26 cellular contexts compared by ENCODE assay signal in genomic region chr11:82854242-82854641, GRCh38. TPM values are rescaled to one million over a fixed set of nuclear protein-coding genes. Genes with fewer than 3 reads are reported as not detected.
DNase-seq lines count a peak whose midpoint lies in the region; ATAC-seq and TF ChIP-seq lines count a peak whose summit lies in the region.
"Had no signal": no experiment of that assay in that cellular context is flagged by ENCODE, and none has a peak within 500 bp of the region (broad histone marks: within the 10 kb centered on the region; RNA-seq: fewer than 3 reads in every experiment).

No MANE protein-coding gene starts in this region.

- no peak overlapping the region for H2AFZ ChIP-seq in SK-N-SH (ENCODE audit: low read depth)
- H2AFZ ChIP-seq: hepatocyte had no signal

- H3K36me3 ChIP-seq in SK-N-SH (replicated peaks in 1 of 2; ENCODE audit: control insufficient read depth in 1 of 2, insufficient read depth in 2 of 2, low read length in 1 of 2) (peaks cover 4 to 5% of the 10 kb centered on the region in 2 experiments), SJSA1 (no peaks in the 10 kb centered on the region)

- H3K4me2 ChIP-seq in SK-N-SH: peak overlapping the region; percentile 31; the same call in 1 of the 2 replicates
- H3K4me2 ChIP-seq: hepatocyte had no signal

- no peaks in the 10 kb centered on the region for H3K27me3 ChIP-seq in SK-N-SH (ENCODE audit: insufficient read depth)
- H3K27me3 ChIP-seq in SJSA1 (replicated peaks): no peaks in the 10 kb centered on the region
- H3K27me3 ChIP-seq: hepatocyte, transverse colon had no signal

- TF ChIP-seq RAD21 in SK-N-SH (IDR thresholded peaks at IDR 0.05; ENCODE audit: low read length): no peak

- no peak for TF ChIP-seq CTCF in SK-N-SH (IDR thresholded peaks at IDR 0.05)
- TF ChIP-seq CTCF in fibroblast of pulmonary artery (IDR thresholded peaks at IDR 0.05; ENCODE audit: low read length, missing control alignments): no peak

- H4K20me1 ChIP-seq in SK-N-SH (ENCODE audit: insufficient read depth): no peaks in the 10 kb centered on the region

- TF ChIP-seq EP300 in SK-N-SH (IDR thresholded peaks at IDR 0.05; ENCODE audit: borderline replicate concordance in 1 of 2, low read depth in 1 of 2, low read length in 1 of 2): no peak

- H3K9ac ChIP-seq in SK-N-SH: no peak overlapping the region

- no peak overlapping the region for H3K4me3 ChIP-seq in SK-N-SH (ENCODE audit: low read depth in 2 of 2, low read length in 1 of 2)
- H3K4me3 ChIP-seq in SJSA1: no peak overlapping the region
- H3K4me3 ChIP-seq in fibroblast of pulmonary artery (replicated peaks; ENCODE audit: low read depth, low read length): no peak overlapping the region
- H3K4me3 ChIP-seq: hepatocyte, transverse colon had no signal

- DNase-seq in SK-N-SH (no peak), SJSA1 (ENCODE audit: low read depth in 1 of 2, low spot score in 2 of 2) (peak in 1 of 2 experiments; percentile 31), fibroblast of pulmonary artery (ENCODE audit: low read depth) (peak; percentile 26), KG1 (lab: John Stamatoyannopoulos, UW) (no peak), iPS-NIHi7 (ENCODE audit: extremely low spot score) (no peak), activated gamma-delta T cell (lab: John Stamatoyannopoulos, UW) (no peak)
- DNase-seq: activated CD8-positive, alpha-beta T cell treated with anti-CD3 and anti-CD28 coated beads for 36 hours; effector CD4-positive, alpha-beta T cell; foreskin melanocyte; GF-D8; H7; Karpas-422; MV-4-11; NCI-H1436 treated with DMSO at 0.1 percent for 48 hours; NCI-H2081 treated with DMSO at 0.1 percent for 48 hours; NCI-H345; SHP77 treated with DMSO at 0.1 percent for 48 hours; transverse colon had no signal

- ATAC-seq in SK-N-SH treated with all-trans-retinoic acid at 6 μM for 48 hours (no peak), GM19035 (IDR thresholded peaks at IDR 0.05; ENCODE audit: unreplicated experiment) (no peak)
- ATAC-seq: activated CD8-positive, alpha-beta T cell treated with anti-CD3 and anti-CD28 coated beads for 36 hours; activated naive CD4-positive, alpha-beta T cell treated with anti-CD3 and anti-CD28 coated beads, Interleukin-2, amount 50 U/mL, for 72 hours; activated T-helper 17 cell treated with anti-CD3 and anti-CD28 coated beads, Interleukin-2, amount 50 U/mL, for 72 hours; stimulated activated effector memory CD8-positive, alpha-beta T cell treated with anti-CD3 and anti-CD28 coated beads, Interleukin-12 subunit alpha, Interleukin-12 subunit beta, amount 100 ng/mL, for 72 hours had no signal

- POLR2A ChIA-PET in SK-N-SH (lab: Yijun Ruan, JAX): no interaction called here

- CTCF ChIA-PET in SK-N-SH (lab: Yijun Ruan, JAX): no interaction called here

- H3F3A ChIP-seq in SK-N-SH (replicated peaks; ENCODE audit: insufficient read depth): peaks cover 20% of the 10 kb centered on the region

- H3K27ac ChIP-seq in SK-N-SH (ENCODE audit: low read depth in 2 of 2, low read length in 1 of 2) (peak overlapping the region in 1 of 2 experiments; percentile 18; a peak in 1 of 4 replicates), SJSA1 (peak overlapping the region; percentile 85)
- H3K27ac ChIP-seq: 22Rv1, hepatocyte, HL-60, transverse colon had no signal

- H3K9me3 ChIP-seq in SK-N-SH: no peaks in the 10 kb centered on the region
- H3K9me3 ChIP-seq in SJSA1 (replicated peaks): no peaks in the 10 kb centered on the region
- H3K9me3 ChIP-seq: transverse colon had no signal

- no peaks in the 10 kb centered on the region for H3K9me2 ChIP-seq in SK-N-SH

- peaks cover 8% of the 10 kb centered on the region; the same call in 1 of the 2 replicates for H3K79me2 ChIP-seq in SK-N-SH (ENCODE audit: insufficient read depth)

- peaks cover 8 to 12% of the 10 kb centered on the region in 2 experiments; a peak in 3 of 4 replicates for H3K4me1 ChIP-seq in SK-N-SH (ENCODE audit: control insufficient read depth in 1 of 2, insufficient read depth in 2 of 2, low read depth in 1 of 2, low read length in 1 of 2)
- peaks cover 53% of the 10 kb centered on the region for H3K4me1 ChIP-seq in SJSA1 (replicated peaks)
- H3K4me1 ChIP-seq: transverse colon had no signal

TF ChIP-seq in SK-N-SH, 30 proteins besides CTCF, POLR2A, EP300 and RAD21:
- TF ChIP-seq TAF1 (IDR thresholded peaks at IDR 0.05; ENCODE audit: borderline replicate concordance, low read depth, low read length) (no peak), FOSL2 (IDR thresholded peaks at IDR 0.05; ENCODE audit: borderline replicate concordance, low read depth) (peak; percentile 18; the same call in 1 of the 2 replicates), RCOR1 (IDR thresholded peaks at IDR 0.05; ENCODE audit: low read length) (no peak)

TF ChIP-seq in SK-N-SH treated with all-trans-retinoic acid at 6 μM for 48 hours, 23 proteins besides CTCF, POLR2A, EP300 and RAD21:
- no peak for TF ChIP-seq ZFP3 (CRISPR knock-in tag; IDR thresholded peaks at IDR 0.05)
TF ChIP-seq in SK-N-SH treated with all-trans-retinoic acid at 6 μM for 48 hours: peak in this region for 0.

RNA-seq across cellular contexts. Expression of gene PRCP, which starts 46.0 kb away (rescaled TPM):
- polyA plus RNA-seq in SK-N-SH (2012; rRNA removed): 65.0 and 91.7 TPM in 2 replicates
- 87.4 and 92.1 TPM in 2 replicates for polyA plus RNA-seq in SK-N-SH (2012; cell fraction: cytosol; rRNA removed)
- 20.3 and 45.9 TPM in 2 replicates for polyA plus RNA-seq in SK-N-SH (2012; cell fraction: nucleus; rRNA removed)
- 37.2 and 38.5 TPM in 2 replicates for total RNA-seq in SJSA1 (2014; rRNA removed; shearing (Covaris generic))

RNA-seq across cellular contexts. Expression of gene DDIAS, which starts 47.3 kb away (rescaled TPM):
- 4.4 and 4.5 TPM in 2 replicates for polyA plus RNA-seq in SK-N-SH (2012; rRNA removed)
- polyA plus RNA-seq in SK-N-SH (2012; cell fraction: cytosol; rRNA removed): 4.8 and 6.4 TPM in 2 replicates
- 1.5 and 3.1 TPM in 2 replicates for polyA plus RNA-seq in SK-N-SH (2012; cell fraction: nucleus; rRNA removed)
- 4.8 and 10.3 TPM in 2 replicates for total RNA-seq in SJSA1 (2014; rRNA removed; shearing (Covaris generic))
